Comparison of ENCODE assay signal across 11 cellular contexts in genomic region chr18:79530821-79531220, GRCh38.
"Had no signal": no experiment of that assay in that cellular context is flagged by ENCODE, and none has a peak within 500 bp of the region (broad histone marks: within the 10 kb centered on the region; RNA-seq: fewer than 3 reads in every experiment).

No MANE protein-coding gene starts in this region.

- H3K27ac Mint-ChIP-seq: activated CD4-positive, alpha-beta memory T cell treated with anti-CD3 and anti-CD28 coated beads for 36 hours; activated naive CD4-positive, alpha-beta T cell treated with anti-CD3 and anti-CD28 coated beads, Interleukin-2, amount 50 U/mL, for 72 hours; natural killer cell treated with Interleukin-12 subunit alpha and Interleukin-12 subunit beta and Interleukin-15 and Interleukin-18, amount 100 ng/mL, for 72 hours had no signal

- H3K36me3 ChIP-seq: breast epithelium had no signal

- H3K27ac ChIP-seq: breast epithelium, dorsolateral prefrontal cortex, esophagus muscularis mucosa, skin epidermis, stomach had no signal

- DNase-seq: activated CD4-positive, alpha-beta memory T cell treated with anti-CD3 and anti-CD28 coated beads for 36 hours; activated CD4-positive, alpha-beta T cell treated with anti-CD3 and anti-CD28 coated beads for 1 hour; anterior cingulate cortex; mammary epithelial cell; stomach had no signal

- H3K27me3 ChIP-seq: breast epithelium had no signal

- H3K9me3 ChIP-seq: breast epithelium, esophagus muscularis mucosa, stomach had no signal

- H3K4me3 ChIP-seq: breast epithelium, dorsolateral prefrontal cortex, esophagus muscularis mucosa, skin epidermis, stomach had no signal

- H3K27me3 Mint-ChIP-seq: activated CD4-positive, alpha-beta memory T cell treated with anti-CD3 and anti-CD28 coated beads for 36 hours had no signal

- H3K4me3 Mint-ChIP-seq: activated CD4-positive, alpha-beta memory T cell treated with anti-CD3 and anti-CD28 coated beads for 36 hours; natural killer cell treated with Interleukin-12 subunit alpha and Interleukin-12 subunit beta and Interleukin-15 and Interleukin-18, amount 100 ng/mL, for 72 hours had no signal

- ATAC-seq: activated naive CD4-positive, alpha-beta T cell treated with anti-CD3 and anti-CD28 coated beads, Interleukin-2, amount 50 U/mL, for 72 hours; natural killer cell treated with Interleukin-12 subunit alpha and Interleukin-12 subunit beta and Interleukin-15 and Interleukin-18, amount 100 ng/mL, for 72 hours had no signal

- H3K9me3 Mint-ChIP-seq: activated CD4-positive, alpha-beta memory T cell treated with anti-CD3 and anti-CD28 coated beads for 36 hours; activated naive CD4-positive, alpha-beta T cell treated with anti-CD3 and anti-CD28 coated beads, Interleukin-2, amount 50 U/mL, for 72 hours; natural killer cell treated with Interleukin-12 subunit alpha and Interleukin-12 subunit beta and Interleukin-15 and Interleukin-18, amount 100 ng/mL, for 72 hours had no signal

- H3K36me3 Mint-ChIP-seq: natural killer cell treated with Interleukin-12 subunit alpha and Interleukin-12 subunit beta and Interleukin-15 and Interleukin-18, amount 100 ng/mL, for 72 hours had no signal
